Comparison of ENCODE assay signal across 8 cellular contexts in the genomic region with DNA sequence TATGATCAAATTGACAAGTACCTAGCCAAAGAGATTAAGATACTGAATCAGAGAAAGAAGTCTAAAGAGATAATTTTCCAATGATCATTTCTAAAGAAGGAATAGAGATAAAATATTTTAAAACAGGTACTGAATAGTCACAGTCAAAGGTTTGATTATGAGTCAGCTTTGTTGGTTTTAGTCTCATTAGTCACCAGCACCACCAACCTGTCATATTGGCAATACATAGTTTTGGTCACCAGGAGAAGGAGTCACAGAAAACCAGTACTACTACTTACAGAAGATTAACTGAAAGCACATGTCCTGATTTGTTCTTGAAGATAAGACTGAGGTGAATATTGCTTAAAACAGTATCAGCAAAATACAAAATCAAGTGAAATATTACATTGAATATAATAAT. TPM values are rescaled to one million over a fixed set of nuclear protein-coding genes. Genes with fewer than 3 reads are reported as not detected.
A peak's percentile ranks its signal among the peaks of the same experiment; 100 is the strongest.
DNase-seq lines count a peak whose midpoint lies in the region; ATAC-seq and TF ChIP-seq lines count a peak whose summit lies in the region.

No MANE protein-coding gene starts in this region.

- peak; percentile 9 for DNase-seq in stimulated activated CD8-positive, alpha-beta memory T cell treated with anti-CD3 and anti-CD28 coated beads, Interleukin-4, amount 100 ng/mL, for 24 hours (ENCODE audit: low read depth)
- no peak for DNase-seq in stimulated activated CD8-positive, alpha-beta memory T cell treated with anti-CD3 and anti-CD28 coated beads, Interleukin-4, amount 100 ng/mL, for 48 hours
- DNase-seq in HFF-Myc (ENCODE audit: extremely low read depth, low read depth) (peak; percentile 30), M059J (ENCODE audit: low read depth) (peak; percentile 77), dermis blood vessel endothelial cell (peak; percentile 69), activated gamma-delta T cell treated with Interleukin-2 at 50 U/mL for 16 hours (no peak), NCI-H2029 (lab: John Stamatoyannopoulos, UW) (no peak)
- no peak for DNase-seq in stimulated activated naive CD8-positive, alpha-beta T cell treated with anti-CD3 and anti-CD28 coated beads, Interleukin-15, Interleukin-2, amounts not matched to agents 100 U/mL and 50 U/mL, for 24 hours

- H3K4me3 ChIP-seq in HFF-Myc (replicated peaks; ENCODE audit: low read depth, low read length) = no peak overlapping the region

- peak; percentile 9 for TF ChIP-seq CTCF in HFF-Myc (IDR thresholded peaks at IDR 0.05; ENCODE audit: low read depth, low read length, missing control alignments)

- ATAC-seq in stimulated activated naive CD8-positive, alpha-beta T cell treated with anti-CD3 and anti-CD28 coated beads, Interleukin-15, Interleukin-2, amounts not matched to agents 100 U/mL and 50 U/mL, for 24 hours = peak; percentile 95

RNA-seq across cellular contexts. Expression of gene ZEB1, which starts 34.6 kb away (rescaled TPM):
- 14.4 and 17.6 TPM in 2 replicates for total RNA-seq in M059J (2014; rRNA removed; shearing (Covaris generic))
- total RNA-seq in dermis blood vessel endothelial cell = 136 and 139 TPM in 2 replicates

Comparison
In these comparisons a context has a peak if more than half of its experiments do, and no peak if none do; other contexts are left out.
1. DNase-seq: peak in stimulated activated CD8-positive, alpha-beta memory T cell treated with anti-CD3 and anti-CD28 coated beads, Interleukin-4, amount 100 ng/mL, for 24 hours (single experiment), HFF-Myc (single experiment), M059J (single experiment) and dermis blood vessel endothelial cell (single experiment); none in stimulated activated CD8-positive, alpha-beta memory T cell treated with anti-CD3 and anti-CD28 coated beads, Interleukin-4, amount 100 ng/mL, for 48 hours (single experiment), stimulated activated naive CD8-positive, alpha-beta T cell treated with anti-CD3 and anti-CD28 coated beads, Interleukin-15, Interleukin-2, amounts not matched to agents 100 U/mL and 50 U/mL, for 24 hours (single experiment), activated gamma-delta T cell treated with Interleukin-2 at 50 U/mL for 16 hours (single experiment) and NCI-H2029 (single experiment).